Comparison of ENCODE assay signal across 1 cellular context in the genomic region with DNA sequence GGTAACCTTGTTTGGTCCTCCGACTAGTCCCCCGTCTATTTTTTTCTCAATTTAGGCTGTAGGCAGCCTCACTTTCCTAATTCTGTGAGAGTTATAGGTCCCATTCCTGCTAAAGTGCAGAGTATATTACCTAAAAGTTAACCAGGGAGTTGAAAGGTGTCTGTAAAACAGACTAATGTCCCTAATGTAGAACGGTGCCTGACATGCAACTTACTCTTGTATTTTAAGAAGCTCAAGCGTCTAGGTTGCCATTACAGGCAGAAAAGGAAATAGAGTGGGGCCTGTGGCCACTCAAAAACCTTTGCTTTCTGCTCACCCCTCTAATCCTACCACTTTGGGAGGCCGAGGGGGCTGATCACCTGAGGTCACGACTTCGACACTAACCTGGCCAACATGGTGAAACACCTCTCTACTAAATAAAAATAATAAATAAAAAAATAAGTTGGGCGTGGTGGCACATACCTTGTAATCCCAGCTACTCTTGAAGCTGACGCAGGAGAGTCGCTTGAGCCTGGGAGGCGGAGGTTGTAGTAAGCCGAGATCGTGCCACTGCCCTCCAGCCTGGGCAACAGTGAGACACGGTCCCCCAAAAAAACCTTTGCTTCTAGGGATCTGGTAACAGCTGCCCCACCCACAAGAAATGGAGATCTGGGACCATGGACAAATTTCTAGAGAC.
TF ChIP-seq lines count a peak whose summit lies in the region.

No MANE protein-coding gene starts in this region.

TF ChIP-seq in WTC11, 78 proteins besides CTCF, POLR2A, EP300 and RAD21 (continued from another document):
- TF ChIP-seq, protein P1, sequence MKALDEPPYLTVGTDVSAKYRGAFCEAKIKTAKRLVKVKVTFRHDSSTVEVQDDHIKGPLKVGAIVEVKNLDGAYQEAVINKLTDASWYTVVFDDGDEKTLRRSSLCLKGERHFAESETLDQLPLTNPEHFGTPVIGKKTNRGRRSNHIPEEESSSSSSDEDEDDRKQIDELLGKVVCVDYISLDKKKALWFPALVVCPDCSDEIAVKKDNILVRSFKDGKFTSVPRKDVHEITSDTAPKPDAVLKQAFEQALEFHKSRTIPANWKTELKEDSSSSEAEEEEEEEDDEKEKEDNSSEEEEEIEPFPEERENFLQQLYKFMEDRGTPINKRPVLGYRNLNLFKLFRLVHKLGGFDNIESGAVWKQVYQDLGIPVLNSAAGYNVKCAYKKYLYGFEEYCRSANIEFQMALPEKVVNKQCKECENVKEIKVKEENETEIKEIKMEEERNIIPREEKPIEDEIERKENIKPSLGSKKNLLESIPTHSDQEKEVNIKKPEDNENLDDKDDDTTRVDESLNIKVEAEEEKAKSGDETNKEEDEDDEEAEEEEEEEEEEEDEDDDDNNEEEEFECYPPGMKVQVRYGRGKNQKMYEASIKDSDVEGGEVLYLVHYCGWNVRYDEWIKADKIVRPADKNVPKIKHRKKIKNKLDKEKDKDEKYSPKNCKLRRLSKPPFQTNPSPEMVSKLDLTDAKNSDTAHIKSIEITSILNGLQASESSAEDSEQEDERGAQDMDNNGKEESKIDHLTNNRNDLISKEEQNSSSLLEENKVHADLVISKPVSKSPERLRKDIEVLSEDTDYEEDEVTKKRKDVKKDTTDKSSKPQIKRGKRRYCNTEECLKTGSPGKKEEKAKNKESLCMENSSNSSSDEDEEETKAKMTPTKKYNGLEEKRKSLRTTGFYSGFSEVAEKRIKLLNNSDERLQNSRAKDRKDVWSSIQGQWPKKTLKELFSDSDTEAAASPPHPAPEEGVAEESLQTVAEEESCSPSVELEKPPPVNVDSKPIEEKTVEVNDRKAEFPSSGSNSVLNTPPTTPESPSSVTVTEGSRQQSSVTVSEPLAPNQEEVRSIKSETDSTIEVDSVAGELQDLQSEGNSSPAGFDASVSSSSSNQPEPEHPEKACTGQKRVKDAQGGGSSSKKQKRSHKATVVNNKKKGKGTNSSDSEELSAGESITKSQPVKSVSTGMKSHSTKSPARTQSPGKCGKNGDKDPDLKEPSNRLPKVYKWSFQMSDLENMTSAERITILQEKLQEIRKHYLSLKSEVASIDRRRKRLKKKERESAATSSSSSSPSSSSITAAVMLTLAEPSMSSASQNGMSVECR (CRISPR knock-in tag; IDR thresholded peaks at IDR 0.05; ENCODE audit: borderline replicate concordance) = no peak
- TF ChIP-seq NFATC4 (CRISPR knock-in tag; IDR thresholded peaks at IDR 0.05) (peak; percentile 76; the same call in 1 of the 2 replicates), ZNF671 (CRISPR knock-in tag; IDR thresholded peaks at IDR 0.05) (peak; percentile 87), SMAD3 (CRISPR knock-in tag; IDR thresholded peaks at IDR 0.05; ENCODE audit: borderline replicate concordance) (no peak), FOXK1 (CRISPR knock-in tag; IDR thresholded peaks at IDR 0.05) (no peak), NR3C1 (CRISPR knock-in tag; conservative IDR thresholded peaks at IDR 0.05; ENCODE audit: low read depth) (no peak), ELF4 (CRISPR knock-in tag; IDR thresholded peaks at IDR 0.05; ENCODE audit: low read depth) (no peak), GABPB1 (CRISPR knock-in tag; IDR thresholded peaks at IDR 0.05) (no peak), EMX1 (CRISPR knock-in tag; IDR thresholded peaks at IDR 0.05) (peak; percentile 93), PRRX2 (CRISPR knock-in tag; IDR thresholded peaks at IDR 0.05) (peak; percentile 87), MXD4 (CRISPR knock-in tag; IDR thresholded peaks at IDR 0.05; ENCODE audit: borderline replicate concordance) (no peak), TEAD1 (CRISPR knock-in tag; IDR thresholded peaks at IDR 0.05) (no peak), ZNF263 (CRISPR knock-in tag; IDR thresholded peaks at IDR 0.05; ENCODE audit: low read depth) (no peak)
- TF ChIP-seq, protein P2, sequence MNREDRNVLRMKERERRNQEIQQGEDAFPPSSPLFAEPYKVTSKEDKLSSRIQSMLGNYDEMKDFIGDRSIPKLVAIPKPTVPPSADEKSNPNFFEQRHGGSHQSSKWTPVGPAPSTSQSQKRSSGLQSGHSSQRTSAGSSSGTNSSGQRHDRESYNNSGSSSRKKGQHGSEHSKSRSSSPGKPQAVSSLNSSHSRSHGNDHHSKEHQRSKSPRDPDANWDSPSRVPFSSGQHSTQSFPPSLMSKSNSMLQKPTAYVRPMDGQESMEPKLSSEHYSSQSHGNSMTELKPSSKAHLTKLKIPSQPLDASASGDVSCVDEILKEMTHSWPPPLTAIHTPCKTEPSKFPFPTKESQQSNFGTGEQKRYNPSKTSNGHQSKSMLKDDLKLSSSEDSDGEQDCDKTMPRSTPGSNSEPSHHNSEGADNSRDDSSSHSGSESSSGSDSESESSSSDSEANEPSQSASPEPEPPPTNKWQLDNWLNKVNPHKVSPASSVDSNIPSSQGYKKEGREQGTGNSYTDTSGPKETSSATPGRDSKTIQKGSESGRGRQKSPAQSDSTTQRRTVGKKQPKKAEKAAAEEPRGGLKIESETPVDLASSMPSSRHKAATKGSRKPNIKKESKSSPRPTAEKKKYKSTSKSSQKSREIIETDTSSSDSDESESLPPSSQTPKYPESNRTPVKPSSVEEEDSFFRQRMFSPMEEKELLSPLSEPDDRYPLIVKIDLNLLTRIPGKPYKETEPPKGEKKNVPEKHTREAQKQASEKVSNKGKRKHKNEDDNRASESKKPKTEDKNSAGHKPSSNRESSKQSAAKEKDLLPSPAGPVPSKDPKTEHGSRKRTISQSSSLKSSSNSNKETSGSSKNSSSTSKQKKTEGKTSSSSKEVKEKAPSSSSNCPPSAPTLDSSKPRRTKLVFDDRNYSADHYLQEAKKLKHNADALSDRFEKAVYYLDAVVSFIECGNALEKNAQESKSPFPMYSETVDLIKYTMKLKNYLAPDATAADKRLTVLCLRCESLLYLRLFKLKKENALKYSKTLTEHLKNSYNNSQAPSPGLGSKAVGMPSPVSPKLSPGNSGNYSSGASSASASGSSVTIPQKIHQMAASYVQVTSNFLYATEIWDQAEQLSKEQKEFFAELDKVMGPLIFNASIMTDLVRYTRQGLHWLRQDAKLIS (CRISPR knock-in tag; IDR thresholded peaks at IDR 0.05; ENCODE audit: borderline replicate concordance) = no peak
- TF ChIP-seq, protein P3, sequence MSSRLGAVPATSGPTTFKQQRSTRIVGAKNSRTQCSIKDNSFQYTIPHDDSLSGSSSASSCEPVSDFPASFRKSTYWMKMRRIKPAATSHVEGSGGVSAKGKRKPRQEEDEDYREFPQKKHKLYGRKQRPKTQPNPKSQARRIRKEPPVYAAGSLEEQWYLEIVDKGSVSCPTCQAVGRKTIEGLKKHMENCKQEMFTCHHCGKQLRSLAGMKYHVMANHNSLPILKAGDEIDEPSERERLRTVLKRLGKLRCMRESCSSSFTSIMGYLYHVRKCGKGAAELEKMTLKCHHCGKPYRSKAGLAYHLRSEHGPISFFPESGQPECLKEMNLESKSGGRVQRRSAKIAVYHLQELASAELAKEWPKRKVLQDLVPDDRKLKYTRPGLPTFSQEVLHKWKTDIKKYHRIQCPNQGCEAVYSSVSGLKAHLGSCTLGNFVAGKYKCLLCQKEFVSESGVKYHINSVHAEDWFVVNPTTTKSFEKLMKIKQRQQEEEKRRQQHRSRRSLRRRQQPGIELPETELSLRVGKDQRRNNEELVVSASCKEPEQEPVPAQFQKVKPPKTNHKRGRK (CRISPR knock-in tag; IDR thresholded peaks at IDR 0.05; ENCODE audit: borderline replicate concordance) = no peak
- TF ChIP-seq, protein P4, sequence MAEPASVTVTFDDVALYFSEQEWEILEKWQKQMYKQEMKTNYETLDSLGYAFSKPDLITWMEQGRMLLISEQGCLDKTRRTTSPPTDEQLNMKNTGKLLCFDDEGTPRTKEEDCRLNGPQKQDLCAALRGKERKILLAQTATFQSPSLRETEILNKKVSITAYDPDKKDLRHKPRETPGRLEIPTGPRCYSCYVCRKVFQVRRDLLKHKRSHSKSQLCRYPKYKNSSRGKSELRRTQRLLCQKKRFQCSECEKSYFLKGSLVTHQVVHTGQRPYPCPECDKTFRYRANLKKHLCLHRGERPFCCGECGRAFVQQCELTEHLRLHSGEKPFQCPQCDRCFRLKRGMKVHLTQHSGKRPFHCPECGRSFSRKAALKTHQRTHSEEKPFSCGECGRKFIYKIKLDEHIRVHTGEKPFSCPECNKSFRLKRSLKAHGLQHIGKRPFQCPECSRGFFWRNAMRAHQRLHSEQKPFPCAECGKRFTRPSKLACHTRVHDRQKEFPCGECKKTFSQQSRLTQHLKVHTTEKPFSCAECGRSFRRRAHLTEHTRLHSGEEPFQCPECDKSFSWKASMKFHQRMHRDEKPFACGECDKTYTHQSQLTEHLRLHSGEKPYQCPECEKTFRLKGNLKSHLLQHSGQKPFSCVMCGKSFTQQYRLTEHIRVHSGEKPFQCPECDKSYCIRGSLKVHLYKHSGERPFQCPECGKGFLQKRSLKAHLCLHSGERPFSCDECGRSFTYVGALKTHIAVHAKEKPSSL (CRISPR knock-in tag; conservative IDR thresholded peaks at IDR 0.05) = peak; percentile 90; the same call in 1 of the 2 replicates
- TF ChIP-seq, protein P5, sequence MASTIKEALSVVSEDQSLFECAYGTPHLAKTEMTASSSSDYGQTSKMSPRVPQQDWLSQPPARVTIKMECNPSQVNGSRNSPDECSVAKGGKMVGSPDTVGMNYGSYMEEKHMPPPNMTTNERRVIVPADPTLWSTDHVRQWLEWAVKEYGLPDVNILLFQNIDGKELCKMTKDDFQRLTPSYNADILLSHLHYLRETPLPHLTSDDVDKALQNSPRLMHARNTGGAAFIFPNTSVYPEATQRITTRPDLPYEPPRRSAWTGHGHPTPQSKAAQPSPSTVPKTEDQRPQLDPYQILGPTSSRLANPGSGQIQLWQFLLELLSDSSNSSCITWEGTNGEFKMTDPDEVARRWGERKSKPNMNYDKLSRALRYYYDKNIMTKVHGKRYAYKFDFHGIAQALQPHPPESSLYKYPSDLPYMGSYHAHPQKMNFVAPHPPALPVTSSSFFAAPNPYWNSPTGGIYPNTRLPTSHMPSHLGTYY (CRISPR knock-in tag; IDR thresholded peaks at IDR 0.05) = peak; percentile 88; the same call in 1 of the 2 replicates
- TF ChIP-seq, protein P6, sequence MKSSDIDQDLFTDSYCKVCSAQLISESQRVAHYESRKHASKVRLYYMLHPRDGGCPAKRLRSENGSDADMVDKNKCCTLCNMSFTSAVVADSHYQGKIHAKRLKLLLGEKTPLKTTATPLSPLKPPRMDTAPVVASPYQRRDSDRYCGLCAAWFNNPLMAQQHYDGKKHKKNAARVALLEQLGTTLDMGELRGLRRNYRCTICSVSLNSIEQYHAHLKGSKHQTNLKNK (CRISPR knock-in tag; IDR thresholded peaks at IDR 0.05) = no peak
- TF ChIP-seq, protein P7, sequence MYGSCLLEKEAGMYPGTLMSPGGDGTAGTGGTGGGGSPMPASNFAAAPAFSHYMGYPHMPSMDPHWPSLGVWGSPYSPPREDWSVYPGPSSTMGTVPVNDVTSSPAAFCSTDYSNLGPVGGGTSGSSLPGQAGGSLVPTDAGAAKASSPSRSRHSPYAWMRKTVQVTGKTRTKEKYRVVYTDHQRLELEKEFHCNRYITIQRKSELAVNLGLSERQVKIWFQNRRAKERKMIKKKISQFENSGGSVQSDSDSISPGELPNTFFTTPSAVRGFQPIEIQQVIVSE (CRISPR knock-in tag; IDR thresholded peaks at IDR 0.05; ENCODE audit: borderline replicate concordance) = peak; percentile 31; the same call in 1 of the 2 replicates
- TF ChIP-seq, protein P8, sequence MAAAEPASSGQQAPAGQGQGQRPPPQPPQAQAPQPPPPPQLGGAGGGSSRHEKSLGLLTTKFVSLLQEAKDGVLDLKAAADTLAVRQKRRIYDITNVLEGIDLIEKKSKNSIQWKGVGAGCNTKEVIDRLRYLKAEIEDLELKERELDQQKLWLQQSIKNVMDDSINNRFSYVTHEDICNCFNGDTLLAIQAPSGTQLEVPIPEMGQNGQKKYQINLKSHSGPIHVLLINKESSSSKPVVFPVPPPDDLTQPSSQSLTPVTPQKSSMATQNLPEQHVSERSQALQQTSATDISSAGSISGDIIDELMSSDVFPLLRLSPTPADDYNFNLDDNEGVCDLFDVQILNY (CRISPR knock-in tag; IDR thresholded peaks at IDR 0.05) = no peak
- TF ChIP-seq, protein P9, sequence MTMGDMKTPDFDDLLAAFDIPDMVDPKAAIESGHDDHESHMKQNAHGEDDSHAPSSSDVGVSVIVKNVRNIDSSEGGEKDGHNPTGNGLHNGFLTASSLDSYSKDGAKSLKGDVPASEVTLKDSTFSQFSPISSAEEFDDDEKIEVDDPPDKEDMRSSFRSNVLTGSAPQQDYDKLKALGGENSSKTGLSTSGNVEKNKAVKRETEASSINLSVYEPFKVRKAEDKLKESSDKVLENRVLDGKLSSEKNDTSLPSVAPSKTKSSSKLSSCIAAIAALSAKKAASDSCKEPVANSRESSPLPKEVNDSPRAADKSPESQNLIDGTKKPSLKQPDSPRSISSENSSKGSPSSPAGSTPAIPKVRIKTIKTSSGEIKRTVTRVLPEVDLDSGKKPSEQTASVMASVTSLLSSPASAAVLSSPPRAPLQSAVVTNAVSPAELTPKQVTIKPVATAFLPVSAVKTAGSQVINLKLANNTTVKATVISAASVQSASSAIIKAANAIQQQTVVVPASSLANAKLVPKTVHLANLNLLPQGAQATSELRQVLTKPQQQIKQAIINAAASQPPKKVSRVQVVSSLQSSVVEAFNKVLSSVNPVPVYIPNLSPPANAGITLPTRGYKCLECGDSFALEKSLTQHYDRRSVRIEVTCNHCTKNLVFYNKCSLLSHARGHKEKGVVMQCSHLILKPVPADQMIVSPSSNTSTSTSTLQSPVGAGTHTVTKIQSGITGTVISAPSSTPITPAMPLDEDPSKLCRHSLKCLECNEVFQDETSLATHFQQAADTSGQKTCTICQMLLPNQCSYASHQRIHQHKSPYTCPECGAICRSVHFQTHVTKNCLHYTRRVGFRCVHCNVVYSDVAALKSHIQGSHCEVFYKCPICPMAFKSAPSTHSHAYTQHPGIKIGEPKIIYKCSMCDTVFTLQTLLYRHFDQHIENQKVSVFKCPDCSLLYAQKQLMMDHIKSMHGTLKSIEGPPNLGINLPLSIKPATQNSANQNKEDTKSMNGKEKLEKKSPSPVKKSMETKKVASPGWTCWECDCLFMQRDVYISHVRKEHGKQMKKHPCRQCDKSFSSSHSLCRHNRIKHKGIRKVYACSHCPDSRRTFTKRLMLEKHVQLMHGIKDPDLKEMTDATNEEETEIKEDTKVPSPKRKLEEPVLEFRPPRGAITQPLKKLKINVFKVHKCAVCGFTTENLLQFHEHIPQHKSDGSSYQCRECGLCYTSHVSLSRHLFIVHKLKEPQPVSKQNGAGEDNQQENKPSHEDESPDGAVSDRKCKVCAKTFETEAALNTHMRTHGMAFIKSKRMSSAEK (CRISPR knock-in tag; IDR thresholded peaks at IDR 0.05; ENCODE audit: borderline replicate concordance) = peak; percentile 90
